Comparison of ENCODE assay signal across 21 cellular contexts in the genomic region with DNA sequence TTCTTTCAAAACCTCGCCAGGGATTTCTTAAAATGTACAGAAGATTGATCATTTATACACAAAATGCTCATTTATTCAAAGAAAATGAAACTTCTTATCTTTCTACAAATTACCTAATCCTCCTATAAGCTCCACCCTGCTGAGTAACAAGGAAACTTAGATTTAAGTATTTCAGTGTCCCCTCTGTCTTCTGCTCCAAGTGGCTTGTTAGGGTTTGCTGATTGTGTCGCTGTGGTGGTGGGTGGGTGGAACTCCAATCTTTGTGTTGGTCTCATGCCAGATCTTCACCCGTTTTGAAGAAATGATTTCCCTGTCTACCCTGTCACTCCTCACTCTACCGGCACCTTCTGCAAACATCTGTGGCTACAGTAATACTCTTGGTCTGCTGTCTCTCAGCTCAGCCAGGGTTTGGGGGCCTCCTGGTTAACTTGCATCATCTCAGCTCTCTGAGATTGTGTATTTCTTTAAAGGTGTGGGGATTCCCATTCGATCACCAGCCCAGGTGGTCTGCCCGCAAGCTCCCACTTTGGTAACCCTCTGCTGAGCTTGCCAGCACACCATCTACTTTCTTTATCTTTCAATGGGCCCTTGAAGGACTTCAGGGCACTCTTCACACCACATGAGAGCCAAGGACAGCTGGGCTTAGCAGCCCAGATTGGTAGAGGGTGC.
DNase-seq lines count a peak whose midpoint lies in the region; ATAC-seq, FAIRE-seq and TF ChIP-seq lines count a peak whose summit lies in the region.
"Had no signal": no experiment of that assay in that cellular context is flagged by ENCODE, and none has a peak within 500 bp of the region (broad histone marks: within the 10 kb centered on the region; RNA-seq: fewer than 3 reads in every experiment).

No MANE protein-coding gene starts in this region.

- TF ChIP-seq EP300 in GM12878 (IDR thresholded peaks at IDR 0.05; ENCODE audit: borderline replicate concordance in 1 of 2, control insufficient read depth in 1 of 2, low read depth in 2 of 2, low read length in 2 of 2) = no peak

- peak overlapping the region; percentile 25 for H2AFZ ChIP-seq in GM12878 (ENCODE audit: control insufficient read depth, low read depth, low read length)
- no peak overlapping the region for H2AFZ ChIP-seq in neuronal stem cell (ENCODE audit: low read length)

- H3K27ac ChIP-seq in GM12878 (ENCODE audit: control insufficient read depth, insufficient read depth) = peak overlapping the region; percentile 38
- no peak overlapping the region for H3K27ac ChIP-seq in neuronal stem cell (replicated peaks; ENCODE audit: low read length)
- H3K27ac ChIP-seq: A549 had no signal

- no peak overlapping the region for H2BK15ac ChIP-seq in neuronal stem cell (ENCODE audit: low read length)

- peak; percentile 60 for ATAC-seq in activated CD8-positive, alpha-beta memory T cell treated with anti-CD3 and anti-CD28 coated beads, Interleukin-2, amount 10 ng/mL, durations not matched to agents 7 days and 5 days
- peak; percentile 59 for ATAC-seq in GM21381 (IDR thresholded peaks at IDR 0.05; ENCODE audit: unreplicated experiment)
- peak; percentile 49 for ATAC-seq in HG03460 (IDR thresholded peaks at IDR 0.05; ENCODE audit: unreplicated experiment)
- peak; percentile 66 for ATAC-seq in GM12878
- ATAC-seq in HG02970 (IDR thresholded peaks at IDR 0.05; ENCODE audit: low FRiP score, unreplicated experiment) = no peak
- ATAC-seq: A549, HCT116, SK-N-SH treated with all-trans-retinoic acid at 6 μM for 48 hours had no signal

- H3K9ac ChIP-seq in GM12878 (ENCODE audit: control insufficient read depth, insufficient read depth, low read length) (no peak overlapping the region), neuronal stem cell (ENCODE audit: low read depth, low read length, poor library complexity) (no peak overlapping the region)

- no peak overlapping the region for H3K23ac ChIP-seq in neuronal stem cell (ENCODE audit: low read depth, low read length, poor library complexity)

- CTCF ChIA-PET in activated CD8-positive, alpha-beta memory T cell treated with anti-CD3 and anti-CD28 coated beads, Interleukin-2, amount 10 ng/mL, durations not matched to agents 7 days and 5 days (lab: Charles Lee) = interaction anchor here (0.6 to 1.6 kb wide), 4 partner anchors 10 to 109 kb away, joined by 3 to 5 read pairs (median 4); no protein-coding TSS in a partner anchor
- CTCF ChIA-PET in GM12878 (lab: Yijun Ruan, JAX) = interaction anchor here (0.6 to 1.2 kb wide), 6 partner anchors 9 to 334 kb away, joined by 3 to 5 read pairs (median 4); no protein-coding TSS in a partner anchor

- RAD21 ChIA-PET in GM12878 (lab: Charles Lee; ENCODE audit: unreplicated experiment) = no interaction called here

- H4K8ac ChIP-seq in neuronal stem cell (ENCODE audit: low read depth, low read length) = no peak overlapping the region

- H3K27me3 Mint-ChIP-seq in activated CD8-positive, alpha-beta memory T cell treated with anti-CD3 and anti-CD28 coated beads, Interleukin-2, amount 10 ng/mL, durations not matched to agents 7 days and 5 days = no peaks in the 10 kb centered on the region

- H3K36me3 ChIP-seq in GM12878 (ENCODE audit: control insufficient read depth in 2 of 2, insufficient read depth in 2 of 2, low read length in 1 of 2) = peaks cover 3 to 15% of the 10 kb centered on the region in 2 experiments
- no peaks in the 10 kb centered on the region for H3K36me3 ChIP-seq in neuronal stem cell (replicated peaks in 1 of 2; ENCODE audit: control insufficient read depth in 2 of 2, insufficient read depth in 2 of 2, low read length in 2 of 2)
- H3K36me3 ChIP-seq: MG63 had no signal

- H3K4me3 ChIP-seq in GM12878 = no peak overlapping the region
- no peak overlapping the region for H3K4me3 ChIP-seq in neuronal stem cell (ENCODE audit: low read length in 2 of 2)
- H3K4me3 ChIP-seq: A549, MG63 had no signal

- POLR2A ChIA-PET in GM12878 (lab: Charles Lee) = interaction anchor here (0.8 kb wide), 1 partner anchor 16 kb away, joined by 3 read pairs; no protein-coding TSS in a partner anchor

- no peak overlapping the region for H3K4ac ChIP-seq in neuronal stem cell (ENCODE audit: low read length)

- no TSS peak for BruUV-seq in GM12878 (replicated peaks; lab: Mats Ljungman, UMichigan)

- SMC1A ChIA-PET in GM12878 (lab: Charles Lee; ENCODE audit: uncharacterized antibody, unreplicated experiment) = interaction anchor here (1.2 to 1.6 kb wide), 5 partner anchors 9 to 170 kb away, joined by 3 to 9 read pairs (median 4); no protein-coding TSS in a partner anchor

- no peak for DNase-seq in activated CD8-positive, alpha-beta memory T cell treated with anti-CD3 and anti-CD28 coated beads, Interleukin-2, amount 10 ng/mL, durations not matched to agents 7 days and 5 days
- DNase-seq in activated CD8-positive, alpha-beta memory T cell treated with anti-CD3 and anti-CD28 coated beads for 24 hours = no peak
- no peak for DNase-seq in GM12878 (ENCODE audit: low read depth, low spot score)
- DNase-seq in putamen (ENCODE audit: low spot score) = no peak
- no peak for DNase-seq in neuronal stem cell (ENCODE audit: low spot score)
- DNase-seq: DMS79 treated with DMSO at 0.1 percent for 48 hours, MG63, NCI-H1092 treated with DMSO at 0.1 percent for 48 hours, NCI-H1694 treated with DMSO at 0.1 percent for 48 hours, NCI-H2171 treated with DMSO at 0.1 percent for 48 hours, NCI-H774, SHP77 had no signal

- no peak for TF ChIP-seq POLR2A in GM12878 (IDR thresholded peaks at IDR 0.05; ENCODE audit: low read depth, low read length)

- no peak overlapping the region for H2BK12ac ChIP-seq in neuronal stem cell (ENCODE audit: low read length)

- no peak overlapping the region for H3K14ac ChIP-seq in neuronal stem cell (ENCODE audit: low read length)

- 36% methylated on average over 6 of the region's 6 CpGs for WGBS in GM12878 (ENCODE audit: insufficient coverage, insufficient replicate concordance, low lambda C conversion rate, missing lambda C conversion rate)
- no CpG with 5 or more reads among the region's 6 CpGs for WGBS in neuronal stem cell (ENCODE audit: extremely low coverage in 2 of 2, insufficient read length in 2 of 2, insufficient replicate concordance in 1 of 2), 2 donors

- H2BK5ac ChIP-seq in neuronal stem cell (ENCODE audit: low read length) = no peak overlapping the region

- H3K4me3 Mint-ChIP-seq in activated CD8-positive, alpha-beta memory T cell treated with anti-CD3 and anti-CD28 coated beads, Interleukin-2, amount 10 ng/mL, durations not matched to agents 7 days and 5 days = no peak overlapping the region
- H3K4me3 Mint-ChIP-seq: CD14-positive monocyte had no signal

- no peaks in the 10 kb centered on the region for H3K27me3 ChIP-seq in GM12878 (replicated peaks in 1 of 2; ENCODE audit: control insufficient read depth in 2 of 2, insufficient read depth in 2 of 2, low read length in 1 of 2)
- H3K27me3 ChIP-seq in neuronal stem cell (ENCODE audit: control insufficient read depth in 3 of 3, insufficient read depth in 3 of 3, low read depth in 1 of 3, low read length in 3 of 3) = no peaks in the 10 kb centered on the region
- H3K27me3 ChIP-seq: MG63 had no signal

- H3K9me3 Mint-ChIP-seq in activated CD8-positive, alpha-beta memory T cell treated with anti-CD3 and anti-CD28 coated beads, Interleukin-2, amount 10 ng/mL, durations not matched to agents 7 days and 5 days (ENCODE audit: low read depth) = no peaks in the 10 kb centered on the region

- TF ChIP-seq CTCF in GM12878 (IDR thresholded peaks at IDR 0.05 in 2 of 3, conservative IDR thresholded peaks at IDR 0.05 in 1 of 3; ENCODE audit: control insufficient read depth in 2 of 3, extremely low read depth in 1 of 3, insufficient read depth in 1 of 3, low read depth in 3 of 3, low read length in 3 of 3) = no peak

- in situ Hi-C loops in GM12878 (cut with MboI) = no loop called here

- no peaks in the 10 kb centered on the region for H4K20me1 ChIP-seq in GM12878 (ENCODE audit: control insufficient read depth, insufficient read depth)

- peaks cover 18% of the 10 kb centered on the region for H3K79me2 ChIP-seq in GM12878 (ENCODE audit: control insufficient read depth, insufficient read depth, low read length)

- peak overlapping the region; percentile 61 for H3K27ac Mint-ChIP-seq in activated CD8-positive, alpha-beta memory T cell treated with anti-CD3 and anti-CD28 coated beads, Interleukin-2, amount 10 ng/mL, durations not matched to agents 7 days and 5 days
- H3K27ac Mint-ChIP-seq: CD14-positive monocyte had no signal

- H3K9me3 ChIP-seq in GM12878 (replicated peaks; ENCODE audit: control insufficient read depth, insufficient read depth, low read length) (no peaks in the 10 kb centered on the region; the same call in 2 of the 3 replicates), neuronal stem cell (replicated peaks in 1 of 2; ENCODE audit: control insufficient read depth in 2 of 2, insufficient read depth in 1 of 2, low read depth in 1 of 2, low read length in 2 of 2) (no peaks in the 10 kb centered on the region)
- H3K9me3 ChIP-seq: A549, MG63 had no signal

- intact Hi-C loops in GM12878 (cut with micrococcal nuclease; ENCODE audit: unreplicated experiment) = no loop called here

- no peak overlapping the region for H3K18ac ChIP-seq in neuronal stem cell (ENCODE audit: low read length)

- no peak overlapping the region for H4K91ac ChIP-seq in neuronal stem cell (ENCODE audit: low read depth, low read length, poor library complexity)

- TF ChIP-seq RAD21 in GM12878 (IDR thresholded peaks at IDR 0.05; ENCODE audit: insufficient read depth, low read depth, low read length) = no peak

- peak overlapping the region; percentile 34 for H3K4me2 ChIP-seq in GM12878 (ENCODE audit: control insufficient read depth, insufficient read depth)
- no peak overlapping the region for H3K4me2 ChIP-seq in neuronal stem cell (ENCODE audit: insufficient read depth, low read length, poor library complexity, severe bottlenecking)
- H3K4me2 ChIP-seq: A549 had no signal

- no peaks in the 10 kb centered on the region for H3K79me1 ChIP-seq in neuronal stem cell (ENCODE audit: low read depth, low read length)

- no peak for FAIRE-seq in GM12878 (lab: Jason Lieb, UNC)
- FAIRE-seq: A549, G401.6, RCC 7860 had no signal

- H2AK5ac ChIP-seq in neuronal stem cell (ENCODE audit: low read depth, low read length) = no peak overlapping the region

- H3K4me1 ChIP-seq in GM12878 (ENCODE audit: control insufficient read depth, insufficient read depth, low read length) (peaks cover 8% of the 10 kb centered on the region; the same call in 1 of the 2 replicates), neuronal stem cell (ENCODE audit: control insufficient read depth in 2 of 2, insufficient read depth in 1 of 2, low read depth in 1 of 2, low read length in 2 of 2) (peaks cover 0 to 1% of the 10 kb centered on the region in 2 donors)
- H3K4me1 ChIP-seq: A549 had no signal

- H3K36me3 Mint-ChIP-seq in activated CD8-positive, alpha-beta memory T cell treated with anti-CD3 and anti-CD28 coated beads, Interleukin-2, amount 10 ng/mL, durations not matched to agents 7 days and 5 days = peaks cover 2% of the 10 kb centered on the region
- H3K36me3 Mint-ChIP-seq: CD14-positive monocyte had no signal

- H3K4me1 Mint-ChIP-seq in activated CD8-positive, alpha-beta memory T cell treated with anti-CD3 and anti-CD28 coated beads, Interleukin-2, amount 10 ng/mL, durations not matched to agents 7 days and 5 days = peaks cover 20% of the 10 kb centered on the region
- H3K4me1 Mint-ChIP-seq: CD14-positive monocyte had no signal

- no peak overlapping the region for H2BK120ac ChIP-seq in neuronal stem cell (ENCODE audit: low read depth, low read length)

TF ChIP-seq in GM12878, 131 proteins besides CTCF, POLR2A, EP300 and RAD21 (continues in another document):
- peak; percentile 72 for TF ChIP-seq JUNB (IDR thresholded peaks at IDR 0.05)
